ENCODE assay signal across 1 cellular context in genomic region chr1:163166886-163167555, GRCh38.
TF ChIP-seq lines count a peak whose summit lies in the region.

No MANE protein-coding gene starts in this region.

TF ChIP-seq in WTC11, 78 proteins besides CTCF, POLR2A, EP300 and RAD21 (continued from another document):
- TF ChIP-seq, protein P1, sequence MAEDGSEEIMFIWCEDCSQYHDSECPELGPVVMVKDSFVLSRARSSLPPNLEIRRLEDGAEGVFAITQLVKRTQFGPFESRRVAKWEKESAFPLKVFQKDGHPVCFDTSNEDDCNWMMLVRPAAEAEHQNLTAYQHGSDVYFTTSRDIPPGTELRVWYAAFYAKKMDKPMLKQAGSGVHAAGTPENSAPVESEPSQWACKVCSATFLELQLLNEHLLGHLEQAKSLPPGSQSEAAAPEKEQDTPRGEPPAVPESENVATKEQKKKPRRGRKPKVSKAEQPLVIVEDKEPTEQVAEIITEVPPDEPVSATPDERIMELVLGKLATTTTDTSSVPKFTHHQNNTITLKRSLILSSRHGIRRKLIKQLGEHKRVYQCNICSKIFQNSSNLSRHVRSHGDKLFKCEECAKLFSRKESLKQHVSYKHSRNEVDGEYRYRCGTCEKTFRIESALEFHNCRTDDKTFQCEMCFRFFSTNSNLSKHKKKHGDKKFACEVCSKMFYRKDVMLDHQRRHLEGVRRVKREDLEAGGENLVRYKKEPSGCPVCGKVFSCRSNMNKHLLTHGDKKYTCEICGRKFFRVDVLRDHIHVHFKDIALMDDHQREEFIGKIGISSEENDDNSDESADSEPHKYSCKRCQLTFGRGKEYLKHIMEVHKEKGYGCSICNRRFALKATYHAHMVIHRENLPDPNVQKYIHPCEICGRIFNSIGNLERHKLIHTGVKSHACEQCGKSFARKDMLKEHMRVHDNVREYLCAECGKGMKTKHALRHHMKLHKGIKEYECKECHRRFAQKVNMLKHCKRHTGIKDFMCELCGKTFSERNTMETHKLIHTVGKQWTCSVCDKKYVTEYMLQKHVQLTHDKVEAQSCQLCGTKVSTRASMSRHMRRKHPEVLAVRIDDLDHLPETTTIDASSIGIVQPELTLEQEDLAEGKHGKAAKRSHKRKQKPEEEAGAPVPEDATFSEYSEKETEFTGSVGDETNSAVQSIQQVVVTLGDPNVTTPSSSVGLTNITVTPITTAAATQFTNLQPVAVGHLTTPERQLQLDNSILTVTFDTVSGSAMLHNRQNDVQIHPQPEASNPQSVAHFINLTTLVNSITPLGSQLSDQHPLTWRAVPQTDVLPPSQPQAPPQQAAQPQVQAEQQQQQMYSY (CRISPR knock-in tag; IDR thresholded peaks at IDR 0.05): no peak
- no peak for TF ChIP-seq USF1 (CRISPR knock-in tag; IDR thresholded peaks at IDR 0.05)
- TF ChIP-seq ZNF232 (CRISPR knock-in tag; IDR thresholded peaks at IDR 0.05): no peak
- TF ChIP-seq USF2 (CRISPR knock-in tag; IDR thresholded peaks at IDR 0.05): no peak
- no peak for TF ChIP-seq SOX15 (CRISPR knock-in tag; IDR thresholded peaks at IDR 0.05)
- no peak for TF ChIP-seq PRRX2 (CRISPR knock-in tag; IDR thresholded peaks at IDR 0.05)
- no peak for TF ChIP-seq ZNF219 (CRISPR knock-in tag; IDR thresholded peaks at IDR 0.05; ENCODE audit: borderline replicate concordance)
TF ChIP-seq in WTC11: peak in this region for 0.
